In genomic region chr12:111766608-111767361, GRCh38 we compare ENCODE assay signal across 1 cellular context.
TF ChIP-seq lines count a peak whose summit lies in the region.

Gene ALDH2 (plus strand): TSS chr12:111766933. CDS start chr12:111766983, 50 bp downstream.

TF ChIP-seq in K562, 482 proteins besides CTCF, POLR2A, EP300 and RAD21 (continued from another document and continues in another):
- no peak for TF ChIP-seq NFE2L1 (tag; IDR thresholded peaks at IDR 0.05; ENCODE audit: borderline replicate concordance, low read depth)
- no peak for TF ChIP-seq ELF1 (tag; IDR thresholded peaks at IDR 0.05)
- TF ChIP-seq HMG20A (CRISPR knock-in tag; conservative IDR thresholded peaks at IDR 0.05), result no peak
- TF ChIP-seq, protein P1, sequence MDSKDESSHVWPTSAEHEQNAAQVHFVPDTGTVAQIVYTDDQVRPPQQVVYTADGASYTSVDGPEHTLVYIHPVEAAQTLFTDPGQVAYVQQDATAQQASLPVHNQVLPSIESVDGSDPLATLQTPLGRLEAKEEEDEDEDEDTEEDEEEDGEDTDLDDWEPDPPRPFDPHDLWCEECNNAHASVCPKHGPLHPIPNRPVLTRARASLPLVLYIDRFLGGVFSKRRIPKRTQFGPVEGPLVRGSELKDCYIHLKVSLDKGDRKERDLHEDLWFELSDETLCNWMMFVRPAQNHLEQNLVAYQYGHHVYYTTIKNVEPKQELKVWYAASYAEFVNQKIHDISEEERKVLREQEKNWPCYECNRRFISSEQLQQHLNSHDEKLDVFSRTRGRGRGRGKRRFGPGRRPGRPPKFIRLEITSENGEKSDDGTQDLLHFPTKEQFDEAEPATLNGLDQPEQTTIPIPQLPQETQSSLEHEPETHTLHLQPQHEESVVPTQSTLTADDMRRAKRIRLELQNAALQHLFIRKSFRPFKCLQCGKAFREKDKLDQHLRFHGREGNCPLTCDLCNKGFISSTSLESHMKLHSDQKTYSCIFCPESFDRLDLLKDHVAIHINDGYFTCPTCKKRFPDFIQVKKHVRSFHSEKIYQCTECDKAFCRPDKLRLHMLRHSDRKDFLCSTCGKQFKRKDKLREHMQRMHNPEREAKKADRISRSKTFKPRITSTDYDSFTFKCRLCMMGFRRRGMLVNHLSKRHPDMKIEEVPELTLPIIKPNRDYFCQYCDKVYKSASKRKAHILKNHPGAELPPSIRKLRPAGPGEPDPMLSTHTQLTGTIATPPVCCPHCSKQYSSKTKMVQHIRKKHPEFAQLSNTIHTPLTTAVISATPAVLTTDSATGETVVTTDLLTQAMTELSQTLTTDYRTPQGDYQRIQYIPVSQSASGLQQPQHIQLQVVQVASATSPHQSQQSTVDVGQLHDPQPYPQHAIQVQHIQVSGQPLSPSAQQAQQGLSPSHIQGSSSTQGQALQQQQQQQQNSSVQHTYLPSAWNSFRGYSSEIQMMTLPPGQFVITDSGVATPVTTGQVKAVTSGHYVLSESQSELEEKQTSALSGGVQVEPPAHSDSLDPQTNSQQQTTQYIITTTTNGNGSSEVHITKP (IDR thresholded peaks at IDR 0.05; ENCODE audit: partially characterized antibody), result peak; percentile 92
- TF ChIP-seq ZNF77 (CRISPR knock-in tag; IDR thresholded peaks at IDR 0.05), result no peak
- no peak for TF ChIP-seq NR2C2 (CRISPR knock-in tag; IDR thresholded peaks at IDR 0.05)
- peak; percentile 63 for TF ChIP-seq NR2C2 (tag; IDR thresholded peaks at IDR 0.05)
- TF ChIP-seq, protein P2, sequence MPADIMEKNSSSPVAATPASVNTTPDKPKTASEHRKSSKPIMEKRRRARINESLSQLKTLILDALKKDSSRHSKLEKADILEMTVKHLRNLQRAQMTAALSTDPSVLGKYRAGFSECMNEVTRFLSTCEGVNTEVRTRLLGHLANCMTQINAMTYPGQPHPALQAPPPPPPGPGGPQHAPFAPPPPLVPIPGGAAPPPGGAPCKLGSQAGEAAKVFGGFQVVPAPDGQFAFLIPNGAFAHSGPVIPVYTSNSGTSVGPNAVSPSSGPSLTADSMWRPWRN (IDR thresholded peaks at IDR 0.05; ENCODE audit: low read depth), result no peak
- TF ChIP-seq, protein P3, sequence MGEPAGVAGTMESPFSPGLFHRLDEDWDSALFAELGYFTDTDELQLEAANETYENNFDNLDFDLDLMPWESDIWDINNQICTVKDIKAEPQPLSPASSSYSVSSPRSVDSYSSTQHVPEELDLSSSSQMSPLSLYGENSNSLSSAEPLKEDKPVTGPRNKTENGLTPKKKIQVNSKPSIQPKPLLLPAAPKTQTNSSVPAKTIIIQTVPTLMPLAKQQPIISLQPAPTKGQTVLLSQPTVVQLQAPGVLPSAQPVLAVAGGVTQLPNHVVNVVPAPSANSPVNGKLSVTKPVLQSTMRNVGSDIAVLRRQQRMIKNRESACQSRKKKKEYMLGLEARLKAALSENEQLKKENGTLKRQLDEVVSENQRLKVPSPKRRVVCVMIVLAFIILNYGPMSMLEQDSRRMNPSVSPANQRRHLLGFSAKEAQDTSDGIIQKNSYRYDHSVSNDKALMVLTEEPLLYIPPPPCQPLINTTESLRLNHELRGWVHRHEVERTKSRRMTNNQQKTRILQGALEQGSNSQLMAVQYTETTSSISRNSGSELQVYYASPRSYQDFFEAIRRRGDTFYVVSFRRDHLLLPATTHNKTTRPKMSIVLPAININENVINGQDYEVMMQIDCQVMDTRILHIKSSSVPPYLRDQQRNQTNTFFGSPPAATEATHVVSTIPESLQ (CRISPR knock-in tag; IDR thresholded peaks at IDR 0.05), result 0 out of 2 replicates have a peak, but pooled peaks have one; percentile 20
- no peak for TF ChIP-seq NR2C1 (IDR thresholded peaks at IDR 0.05)
- no peak for TF ChIP-seq NR2C1 (tag; IDR thresholded peaks at IDR 0.05)
- TF ChIP-seq ZNF324 (CRISPR knock-in tag; IDR thresholded peaks at IDR 0.05), result no peak
- TF ChIP-seq ZNF3 (CRISPR knock-in tag; IDR thresholded peaks at IDR 0.05), result no peak
- TF ChIP-seq TRIM24 (IDR thresholded peaks at IDR 0.05), result 0 out of 4 replicates have a peak, but pooled peaks of 1 of the 2 experiments have one; percentile 7
- no peak for TF ChIP-seq PRMT5 (CRISPR knock-in tag; IDR thresholded peaks at IDR 0.05)
- TF ChIP-seq ZNF609 (CRISPR knock-in tag; IDR thresholded peaks at IDR 0.05; ENCODE audit: borderline replicate concordance), result no peak
- no peak for TF ChIP-seq MED1 (CRISPR knock-in tag; IDR thresholded peaks at IDR 0.05; ENCODE audit: borderline replicate concordance)
- TF ChIP-seq MTA1 (IDR thresholded peaks at IDR 0.05; ENCODE audit: borderline replicate concordance), result 0 out of 2 replicates have a peak, but pooled peaks have one; percentile 33
- peak; percentile 88 for TF ChIP-seq TFAP4 (CRISPR knock-in tag; IDR thresholded peaks at IDR 0.05; ENCODE audit: borderline replicate concordance)
- no peak for TF ChIP-seq KLF6 (CRISPR knock-in tag; IDR thresholded peaks at IDR 0.05; ENCODE audit: borderline replicate concordance)
- no peak for TF ChIP-seq MECOM (CRISPR knock-in tag; IDR thresholded peaks at IDR 0.05)
- TF ChIP-seq ZNF592 (IDR thresholded peaks at IDR 0.05), result 0 out of 2 replicates have a peak, but pooled peaks have one; percentile 38
- peak; percentile 52; the same call in 1 of the 2 replicates for TF ChIP-seq SUPT5H (IDR thresholded peaks at IDR 0.05)
- TF ChIP-seq HDAC2 (IDR thresholded peaks at IDR 0.05), result no peak
- no peak for TF ChIP-seq SMAD1 (IDR thresholded peaks at IDR 0.05; ENCODE audit: low read depth, low read length, partially characterized antibody)
- no peak for TF ChIP-seq CBFA2T3 (IDR thresholded peaks at IDR 0.05)
- TF ChIP-seq, protein P4, sequence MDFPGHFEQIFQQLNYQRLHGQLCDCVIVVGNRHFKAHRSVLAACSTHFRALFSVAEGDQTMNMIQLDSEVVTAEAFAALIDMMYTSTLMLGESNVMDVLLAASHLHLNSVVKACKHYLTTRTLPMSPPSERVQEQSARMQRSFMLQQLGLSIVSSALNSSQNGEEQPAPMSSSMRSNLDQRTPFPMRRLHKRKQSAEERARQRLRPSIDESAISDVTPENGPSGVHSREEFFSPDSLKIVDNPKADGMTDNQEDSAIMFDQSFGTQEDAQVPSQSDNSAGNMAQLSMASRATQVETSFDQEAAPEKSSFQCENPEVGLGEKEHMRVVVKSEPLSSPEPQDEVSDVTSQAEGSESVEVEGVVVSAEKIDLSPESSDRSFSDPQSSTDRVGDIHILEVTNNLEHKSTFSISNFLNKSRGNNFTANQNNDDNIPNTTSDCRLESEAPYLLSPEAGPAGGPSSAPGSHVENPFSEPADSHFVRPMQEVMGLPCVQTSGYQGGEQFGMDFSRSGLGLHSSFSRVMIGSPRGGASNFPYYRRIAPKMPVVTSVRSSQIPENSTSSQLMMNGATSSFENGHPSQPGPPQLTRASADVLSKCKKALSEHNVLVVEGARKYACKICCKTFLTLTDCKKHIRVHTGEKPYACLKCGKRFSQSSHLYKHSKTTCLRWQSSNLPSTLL (IDR thresholded peaks at IDR 0.05), result 0 out of 2 replicates have a peak, but pooled peaks have one; percentile 53
- TF ChIP-seq, protein P5, sequence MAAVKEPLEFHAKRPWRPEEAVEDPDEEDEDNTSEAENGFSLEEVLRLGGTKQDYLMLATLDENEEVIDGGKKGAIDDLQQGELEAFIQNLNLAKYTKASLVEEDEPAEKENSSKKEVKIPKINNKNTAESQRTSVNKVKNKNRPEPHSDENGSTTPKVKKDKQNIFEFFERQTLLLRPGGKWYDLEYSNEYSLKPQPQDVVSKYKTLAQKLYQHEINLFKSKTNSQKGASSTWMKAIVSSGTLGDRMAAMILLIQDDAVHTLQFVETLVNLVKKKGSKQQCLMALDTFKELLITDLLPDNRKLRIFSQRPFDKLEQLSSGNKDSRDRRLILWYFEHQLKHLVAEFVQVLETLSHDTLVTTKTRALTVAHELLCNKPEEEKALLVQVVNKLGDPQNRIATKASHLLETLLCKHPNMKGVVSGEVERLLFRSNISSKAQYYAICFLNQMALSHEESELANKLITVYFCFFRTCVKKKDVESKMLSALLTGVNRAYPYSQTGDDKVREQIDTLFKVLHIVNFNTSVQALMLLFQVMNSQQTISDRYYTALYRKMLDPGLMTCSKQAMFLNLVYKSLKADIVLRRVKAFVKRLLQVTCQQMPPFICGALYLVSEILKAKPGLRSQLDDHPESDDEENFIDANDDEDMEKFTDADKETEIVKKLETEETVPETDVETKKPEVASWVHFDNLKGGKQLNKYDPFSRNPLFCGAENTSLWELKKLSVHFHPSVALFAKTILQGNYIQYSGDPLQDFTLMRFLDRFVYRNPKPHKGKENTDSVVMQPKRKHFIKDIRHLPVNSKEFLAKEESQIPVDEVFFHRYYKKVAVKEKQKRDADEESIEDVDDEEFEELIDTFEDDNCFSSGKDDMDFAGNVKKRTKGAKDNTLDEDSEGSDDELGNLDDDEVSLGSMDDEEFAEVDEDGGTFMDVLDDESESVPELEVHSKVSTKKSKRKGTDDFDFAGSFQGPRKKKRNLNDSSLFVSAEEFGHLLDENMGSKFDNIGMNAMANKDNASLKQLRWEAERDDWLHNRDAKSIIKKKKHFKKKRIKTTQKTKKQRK (IDR thresholded peaks at IDR 0.05; ENCODE audit: borderline replicate concordance, low read depth, low read length), result no peak
- TF ChIP-seq PCBP1 (IDR thresholded peaks at IDR 0.05; ENCODE audit: low read depth, low read length, poor library complexity, severe bottlenecking), result peak; percentile 78
- no peak for TF ChIP-seq HNRNPK (IDR thresholded peaks at IDR 0.05; ENCODE audit: low read depth, low read length, poor library complexity, severe bottlenecking)
- 0 out of 2 replicates have a peak, but pooled peaks have one; percentile 13 for TF ChIP-seq SMARCA4 (IDR thresholded peaks at IDR 0.05)
- no peak for TF ChIP-seq CBX2 (IDR thresholded peaks at IDR 0.05; ENCODE audit: insufficient read depth, low read length, poor library complexity, severe bottlenecking)
- TF ChIP-seq MTF1 (CRISPR knock-in tag; IDR thresholded peaks at IDR 0.05; ENCODE audit: borderline replicate concordance), result no peak
- no peak for TF ChIP-seq SAP30 (IDR thresholded peaks at IDR 0.05; ENCODE audit: borderline replicate concordance, insufficient read depth, low read depth, low read length, poor library complexity, severe bottlenecking)
- TF ChIP-seq SNRNP70 (optimal IDR thresholded peaks at IDR 0.05; ENCODE audit: low read depth, low read length), result no peak
- no peak; the same call in 1 of the 2 replicates for TF ChIP-seq ZSCAN32 (CRISPR knock-in tag; IDR thresholded peaks at IDR 0.05)
- peak; percentile 82 for TF ChIP-seq HMGN3 (IDR thresholded peaks at IDR 0.05; ENCODE audit: borderline replicate concordance, extremely low read depth, insufficient read length, low read depth, low read length)
- TF ChIP-seq DDX20 (tag; IDR thresholded peaks at IDR 0.05; ENCODE audit: low read depth), result no peak
- TF ChIP-seq ZNF586 (CRISPR knock-in tag; conservative IDR thresholded peaks at IDR 0.05), result no peak
